ENCODE assay signal across 1 cellular context in the genomic region with DNA sequence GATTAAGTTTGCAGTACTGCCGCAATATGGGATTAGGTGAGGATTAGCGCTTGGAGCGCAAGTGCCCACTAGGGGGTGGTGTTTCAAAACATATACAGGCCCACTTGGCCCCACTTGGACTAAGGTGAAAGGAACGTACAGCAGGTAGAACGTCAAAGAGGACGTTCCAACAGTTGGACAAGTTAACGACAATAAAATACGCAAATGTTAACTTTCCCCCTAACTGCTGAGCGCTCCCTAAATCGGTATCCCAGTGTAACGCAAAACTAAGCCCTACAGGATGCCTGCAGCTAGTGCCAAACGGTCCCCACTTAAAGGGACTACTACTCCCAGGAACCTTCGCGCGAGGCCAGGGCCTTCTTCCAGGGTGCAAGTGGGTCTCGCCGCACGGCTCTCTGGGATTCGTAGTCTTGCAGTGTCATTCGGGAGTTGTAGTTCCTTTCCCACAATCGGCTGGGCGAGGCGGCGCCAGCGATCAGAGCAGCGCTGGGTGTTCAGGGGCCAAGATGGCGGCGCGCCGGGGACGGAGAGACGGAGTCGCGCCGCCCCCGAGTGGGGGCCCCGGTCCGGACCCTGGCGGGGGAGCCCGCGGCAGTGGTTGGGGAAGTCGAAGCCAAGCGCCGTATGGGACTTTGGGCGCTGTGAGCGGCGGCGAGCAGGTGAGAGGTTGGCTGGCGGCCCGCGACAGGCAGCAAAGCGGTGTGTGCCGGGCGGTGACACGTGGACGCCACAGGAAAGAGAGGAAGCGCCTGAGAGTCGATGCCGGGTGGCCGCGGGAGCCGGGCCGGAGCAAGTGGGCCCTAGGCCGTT.
TF ChIP-seq lines count a peak whose summit lies in the region.

PPRC1 (plus strand) TSS at position 478 of the 810 bp plus-strand sequence; CDS start at position 507, 29 bp downstream.

TF ChIP-seq in HepG2, 621 proteins besides CTCF, POLR2A, EP300 and RAD21 (continued from another document and continues in another):
- TF ChIP-seq, protein P1, sequence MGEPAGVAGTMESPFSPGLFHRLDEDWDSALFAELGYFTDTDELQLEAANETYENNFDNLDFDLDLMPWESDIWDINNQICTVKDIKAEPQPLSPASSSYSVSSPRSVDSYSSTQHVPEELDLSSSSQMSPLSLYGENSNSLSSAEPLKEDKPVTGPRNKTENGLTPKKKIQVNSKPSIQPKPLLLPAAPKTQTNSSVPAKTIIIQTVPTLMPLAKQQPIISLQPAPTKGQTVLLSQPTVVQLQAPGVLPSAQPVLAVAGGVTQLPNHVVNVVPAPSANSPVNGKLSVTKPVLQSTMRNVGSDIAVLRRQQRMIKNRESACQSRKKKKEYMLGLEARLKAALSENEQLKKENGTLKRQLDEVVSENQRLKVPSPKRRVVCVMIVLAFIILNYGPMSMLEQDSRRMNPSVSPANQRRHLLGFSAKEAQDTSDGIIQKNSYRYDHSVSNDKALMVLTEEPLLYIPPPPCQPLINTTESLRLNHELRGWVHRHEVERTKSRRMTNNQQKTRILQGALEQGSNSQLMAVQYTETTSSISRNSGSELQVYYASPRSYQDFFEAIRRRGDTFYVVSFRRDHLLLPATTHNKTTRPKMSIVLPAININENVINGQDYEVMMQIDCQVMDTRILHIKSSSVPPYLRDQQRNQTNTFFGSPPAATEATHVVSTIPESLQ (CRISPR knock-in tag; conservative IDR thresholded peaks at IDR 0.05), result 0 out of 2 replicates have a peak, but pooled peaks have one; percentile 18
- peak; percentile 25; the same call in 1 of the 2 replicates for TF ChIP-seq CREBL2 (CRISPR knock-in tag; IDR thresholded peaks at IDR 0.05; ENCODE audit: borderline replicate concordance)
- TF ChIP-seq FOXA3 (CRISPR knock-in tag; IDR thresholded peaks at IDR 0.05), result peak; percentile 64
- TF ChIP-seq ZNF205 (CRISPR knock-in tag; IDR thresholded peaks at IDR 0.05), result peak; percentile 55
- TF ChIP-seq, protein P2, sequence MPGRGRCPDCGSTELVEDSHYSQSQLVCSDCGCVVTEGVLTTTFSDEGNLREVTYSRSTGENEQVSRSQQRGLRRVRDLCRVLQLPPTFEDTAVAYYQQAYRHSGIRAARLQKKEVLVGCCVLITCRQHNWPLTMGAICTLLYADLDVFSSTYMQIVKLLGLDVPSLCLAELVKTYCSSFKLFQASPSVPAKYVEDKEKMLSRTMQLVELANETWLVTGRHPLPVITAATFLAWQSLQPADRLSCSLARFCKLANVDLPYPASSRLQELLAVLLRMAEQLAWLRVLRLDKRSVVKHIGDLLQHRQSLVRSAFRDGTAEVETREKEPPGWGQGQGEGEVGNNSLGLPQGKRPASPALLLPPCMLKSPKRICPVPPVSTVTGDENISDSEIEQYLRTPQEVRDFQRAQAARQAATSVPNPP (CRISPR knock-in tag; IDR thresholded peaks at IDR 0.05), result peak; percentile 47; the same call in 1 of the 2 replicates
- TF ChIP-seq PHF5A (CRISPR knock-in tag; IDR thresholded peaks at IDR 0.05; ENCODE audit: low read depth, unreplicated experiment), result peak; percentile 72
- peak; percentile 18 for TF ChIP-seq HNRNPK (IDR thresholded peaks at IDR 0.05; ENCODE audit: low read depth, low read length, poor library complexity, severe bottlenecking)
- TF ChIP-seq ZNF619 (CRISPR knock-in tag; IDR thresholded peaks at IDR 0.05), result peak; percentile 78; the same call in 1 of the 2 replicates
- peak; percentile 84 to 94 for TF ChIP-seq HMGXB4 (CRISPR knock-in tag; IDR thresholded peaks at IDR 0.05; ENCODE audit: borderline replicate concordance in 1 of 2, low read depth in 1 of 2)
- peak; percentile 53; the same call in 1 of the 2 replicates for TF ChIP-seq ZBTB39 (CRISPR knock-in tag; IDR thresholded peaks at IDR 0.05)
- no peak for TF ChIP-seq ZNF382 (CRISPR knock-in tag; IDR thresholded peaks at IDR 0.05; ENCODE audit: borderline replicate concordance)
- TF ChIP-seq, protein P3, sequence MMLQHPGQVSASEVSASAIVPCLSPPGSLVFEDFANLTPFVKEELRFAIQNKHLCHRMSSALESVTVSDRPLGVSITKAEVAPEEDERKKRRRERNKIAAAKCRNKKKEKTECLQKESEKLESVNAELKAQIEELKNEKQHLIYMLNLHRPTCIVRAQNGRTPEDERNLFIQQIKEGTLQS (CRISPR knock-in tag; IDR thresholded peaks at IDR 0.05), result peak; percentile 32; the same call in 1 of the 2 replicates
- peak; percentile 98 for TF ChIP-seq HCFC1 (IDR thresholded peaks at IDR 0.05; ENCODE audit: low read depth, low read length)
- TF ChIP-seq CHD2 (IDR thresholded peaks at IDR 0.05; ENCODE audit: low read depth, low read length), result peak; percentile 68; the same call in 1 of the 2 replicates
- no peak for TF ChIP-seq ZNF121 (CRISPR knock-in tag; IDR thresholded peaks at IDR 0.05)
- no peak for TF ChIP-seq ZNF44 (CRISPR knock-in tag; IDR thresholded peaks at IDR 0.05)
- peak; percentile 94 for TF ChIP-seq ZNF605 (CRISPR knock-in tag; IDR thresholded peaks at IDR 0.05)
- peak; percentile 49 for TF ChIP-seq CBX1 (IDR thresholded peaks at IDR 0.05; ENCODE audit: low read depth)
- TF ChIP-seq ZNF883 (CRISPR knock-in tag; IDR thresholded peaks at IDR 0.05; ENCODE audit: not compliant biosample characterization), result peak; percentile 69
- TF ChIP-seq ERF (CRISPR knock-in tag; IDR thresholded peaks at IDR 0.05), result peak; percentile 73; the same call in 1 of the 2 replicates
- TF ChIP-seq ELF1 (CRISPR knock-in tag; IDR thresholded peaks at IDR 0.05), result peak; percentile 93
- TF ChIP-seq NCOA1 (CRISPR knock-in tag; IDR thresholded peaks at IDR 0.05), result peak; percentile 52; the same call in 1 of the 2 replicates
- peak; percentile 40; the same call in 1 of the 3 replicates for TF ChIP-seq MXI1 (IDR thresholded peaks at IDR 0.05; ENCODE audit: borderline replicate concordance, low read depth, low read length)
- TF ChIP-seq GPN1 (CRISPR knock-in tag; IDR thresholded peaks at IDR 0.05; ENCODE audit: borderline replicate concordance), result 0 out of 2 replicates have a peak, but pooled peaks have one; percentile 15
- peak; percentile 65 for TF ChIP-seq KMT2B (CRISPR knock-in tag; IDR thresholded peaks at IDR 0.05)
- 0 out of 2 replicates have a peak, but pooled peaks have one; percentile 19 for TF ChIP-seq ARHGAP35 (CRISPR knock-in tag; IDR thresholded peaks at IDR 0.05; ENCODE audit: borderline replicate concordance)
- TF ChIP-seq JUND (CRISPR knock-in tag; IDR thresholded peaks at IDR 0.05), result 0 out of 2 replicates have a peak, but pooled peaks have one; percentile 8
- TF ChIP-seq ZFP90 (CRISPR knock-in tag; IDR thresholded peaks at IDR 0.05; ENCODE audit: borderline replicate concordance), result 0 out of 2 replicates have a peak, but pooled peaks have one; percentile 0
- peak; percentile 100 for TF ChIP-seq ZNF143 (CRISPR knock-in tag; IDR thresholded peaks at IDR 0.05)
- no peak for TF ChIP-seq HDAC6 (IDR thresholded peaks at IDR 0.05; ENCODE audit: low read depth, low read length)
- TF ChIP-seq, protein P4, sequence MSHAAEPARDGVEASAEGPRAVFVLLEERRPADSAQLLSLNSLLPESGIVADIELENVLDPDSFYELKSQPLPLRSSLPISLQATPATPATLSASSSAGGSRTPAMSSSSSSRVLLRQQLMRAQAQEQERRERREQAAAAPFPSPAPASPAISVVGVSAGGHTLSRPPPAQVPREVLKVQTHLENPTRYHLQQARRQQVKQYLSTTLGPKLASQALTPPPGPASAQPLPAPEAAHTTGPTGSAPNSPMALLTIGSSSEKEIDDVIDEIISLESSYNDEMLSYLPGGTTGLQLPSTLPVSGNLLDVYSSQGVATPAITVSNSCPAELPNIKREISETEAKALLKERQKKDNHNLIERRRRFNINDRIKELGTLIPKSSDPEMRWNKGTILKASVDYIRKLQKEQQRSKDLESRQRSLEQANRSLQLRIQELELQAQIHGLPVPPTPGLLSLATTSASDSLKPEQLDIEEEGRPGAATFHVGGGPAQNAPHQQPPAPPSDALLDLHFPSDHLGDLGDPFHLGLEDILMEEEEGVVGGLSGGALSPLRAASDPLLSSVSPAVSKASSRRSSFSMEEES (CRISPR knock-in tag; IDR thresholded peaks at IDR 0.05), result no peak; the same call in 1 of the 2 replicates
- TF ChIP-seq, protein P5, sequence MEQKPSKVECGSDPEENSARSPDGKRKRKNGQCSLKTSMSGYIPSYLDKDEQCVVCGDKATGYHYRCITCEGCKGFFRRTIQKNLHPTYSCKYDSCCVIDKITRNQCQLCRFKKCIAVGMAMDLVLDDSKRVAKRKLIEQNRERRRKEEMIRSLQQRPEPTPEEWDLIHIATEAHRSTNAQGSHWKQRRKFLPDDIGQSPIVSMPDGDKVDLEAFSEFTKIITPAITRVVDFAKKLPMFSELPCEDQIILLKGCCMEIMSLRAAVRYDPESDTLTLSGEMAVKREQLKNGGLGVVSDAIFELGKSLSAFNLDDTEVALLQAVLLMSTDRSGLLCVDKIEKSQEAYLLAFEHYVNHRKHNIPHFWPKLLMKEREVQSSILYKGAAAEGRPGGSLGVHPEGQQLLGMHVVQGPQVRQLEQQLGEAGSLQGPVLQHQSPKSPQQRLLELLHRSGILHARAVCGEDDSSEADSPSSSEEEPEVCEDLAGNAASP (CRISPR knock-in tag; IDR thresholded peaks at IDR 0.05; ENCODE audit: borderline replicate concordance), result peak; percentile 81
- peak; percentile 94 for TF ChIP-seq ZNF607 (CRISPR knock-in tag; IDR thresholded peaks at IDR 0.05; ENCODE audit: borderline replicate concordance)
- TF ChIP-seq HNRNPLL (IDR thresholded peaks at IDR 0.05; ENCODE audit: low read depth, low read length, poor library complexity, severe bottlenecking), result peak; percentile 48
- 0 out of 2 replicates have a peak, but pooled peaks have one; percentile 13 for TF ChIP-seq RNF2 (conservative IDR thresholded peaks at IDR 0.05; ENCODE audit: low read depth)
- TF ChIP-seq TCF7 (IDR thresholded peaks at IDR 0.05; ENCODE audit: low read depth), result no peak
- TF ChIP-seq NONO (IDR thresholded peaks at IDR 0.05), result no peak
- peak; percentile 75; the same call in 1 of the 2 replicates for TF ChIP-seq NONO (CRISPR knock-in tag; conservative IDR thresholded peaks at IDR 0.05)
- TF ChIP-seq HES4 (CRISPR knock-in tag; IDR thresholded peaks at IDR 0.05; ENCODE audit: borderline replicate concordance), result 0 out of 2 replicates have a peak, but pooled peaks have one; percentile 65
- peak; percentile 97 for TF ChIP-seq ZFY (CRISPR knock-in tag; IDR thresholded peaks at IDR 0.05)
- peak; percentile 43 for TF ChIP-seq SRSF1 (optimal IDR thresholded peaks at IDR 0.05; ENCODE audit: low read depth, low read length)
- TF ChIP-seq PHF21A (CRISPR knock-in tag; IDR thresholded peaks at IDR 0.05), result 0 out of 2 replicates have a peak, but pooled peaks have one; percentile 64
- peak; percentile 1; the same call in 1 of the 2 replicates for TF ChIP-seq ZNF331 (CRISPR knock-in tag; IDR thresholded peaks at IDR 0.05)
- TF ChIP-seq, protein P6, sequence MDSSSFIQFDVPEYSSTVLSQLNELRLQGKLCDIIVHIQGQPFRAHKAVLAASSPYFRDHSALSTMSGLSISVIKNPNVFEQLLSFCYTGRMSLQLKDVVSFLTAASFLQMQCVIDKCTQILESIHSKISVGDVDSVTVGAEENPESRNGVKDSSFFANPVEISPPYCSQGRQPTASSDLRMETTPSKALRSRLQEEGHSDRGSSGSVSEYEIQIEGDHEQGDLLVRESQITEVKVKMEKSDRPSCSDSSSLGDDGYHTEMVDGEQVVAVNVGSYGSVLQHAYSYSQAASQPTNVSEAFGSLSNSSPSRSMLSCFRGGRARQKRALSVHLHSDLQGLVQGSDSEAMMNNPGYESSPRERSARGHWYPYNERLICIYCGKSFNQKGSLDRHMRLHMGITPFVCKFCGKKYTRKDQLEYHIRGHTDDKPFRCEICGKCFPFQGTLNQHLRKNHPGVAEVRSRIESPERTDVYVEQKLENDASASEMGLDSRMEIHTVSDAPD (CRISPR knock-in tag; IDR thresholded peaks at IDR 0.05), result 0 out of 2 replicates have a peak, but pooled peaks have one; percentile 13
- TF ChIP-seq ZNF563 (CRISPR knock-in tag; IDR thresholded peaks at IDR 0.05), result peak; percentile 75
- peak; percentile 11; the same call in 1 of the 2 replicates for TF ChIP-seq ZNF749 (CRISPR knock-in tag; IDR thresholded peaks at IDR 0.05; ENCODE audit: borderline replicate concordance)
- no peak for TF ChIP-seq ZNF644 (CRISPR knock-in tag; IDR thresholded peaks at IDR 0.05; ENCODE audit: low read depth)
- TF ChIP-seq PAX8 (CRISPR knock-in tag; IDR thresholded peaks at IDR 0.05; ENCODE audit: borderline replicate concordance), result no peak; the same call in 1 of the 2 replicates
- TF ChIP-seq TARDBP (CRISPR knock-in tag; IDR thresholded peaks at IDR 0.05), result peak; percentile 92
- TF ChIP-seq MYNN (CRISPR knock-in tag; IDR thresholded peaks at IDR 0.05; ENCODE audit: low read depth), result peak; percentile 31; the same call in 1 of the 2 replicates
- 0 out of 2 replicates have a peak, but pooled peaks have one; percentile 12 for TF ChIP-seq NFRKB (IDR thresholded peaks at IDR 0.05)
- peak; percentile 91; the same call in 1 of the 2 replicates for TF ChIP-seq ZNF124 (CRISPR knock-in tag; IDR thresholded peaks at IDR 0.05)
- TF ChIP-seq NR2F6 (IDR thresholded peaks at IDR 0.05), result no peak
- 0 out of 2 replicates have a peak, but pooled peaks have one; percentile 32 for TF ChIP-seq NR2F6 (CRISPR knock-in tag; IDR thresholded peaks at IDR 0.05)
- TF ChIP-seq KAT7 (CRISPR knock-in tag; IDR thresholded peaks at IDR 0.05; ENCODE audit: borderline replicate concordance), result peak; percentile 36; the same call in 1 of the 2 replicates
